8 cellular contexts compared by ENCODE assay signal in the genomic region with DNA sequence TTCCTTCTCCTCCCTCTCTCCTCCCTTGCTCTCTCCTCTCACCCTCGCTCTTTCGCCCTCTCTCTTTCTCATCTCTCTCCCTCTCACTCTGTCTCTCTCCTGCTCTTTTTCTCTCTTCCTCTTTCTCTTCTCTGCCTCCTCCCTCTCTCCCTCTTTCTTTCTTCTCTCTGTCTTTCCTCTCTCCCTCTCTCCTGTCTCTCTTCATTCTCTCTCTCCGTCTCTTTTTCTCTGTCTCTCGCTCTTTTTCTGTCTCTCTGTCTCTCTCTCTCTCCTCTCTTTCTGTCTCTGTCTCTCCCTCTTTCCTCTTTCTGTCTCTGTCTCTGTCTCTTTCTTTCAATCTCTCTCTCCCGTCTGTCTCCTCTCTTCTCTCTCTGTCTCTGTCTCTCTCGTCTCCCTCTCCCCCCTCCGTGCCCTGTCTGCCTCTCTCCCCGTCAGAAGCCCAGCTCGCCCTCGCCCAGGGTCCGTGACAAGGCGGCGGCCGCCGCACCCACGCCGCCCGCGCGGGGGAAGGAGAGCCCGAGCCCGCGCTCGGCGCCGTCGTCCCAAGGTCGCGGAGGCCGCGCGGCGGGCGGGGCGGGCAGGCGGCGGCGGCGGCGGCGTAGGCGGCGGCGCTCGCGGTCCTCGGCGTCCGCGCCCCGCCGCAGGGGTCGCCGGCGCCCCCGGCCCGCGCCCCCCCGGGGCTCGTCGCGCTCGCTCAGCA. TPM values are rescaled to one million over a fixed set of nuclear protein-coding genes. Genes with fewer than 3 reads are reported as not detected.
DNase-seq lines count a peak whose midpoint lies in the region; ATAC-seq, FAIRE-seq and TF ChIP-seq lines count a peak whose summit lies in the region.

No MANE protein-coding gene starts in this region.

- H3K79me2 ChIP-seq in keratinocyte (ENCODE audit: control insufficient read depth, insufficient read depth, low read length): no peaks in the 10 kb centered on the region

- no peak overlapping the region for H3K9ac ChIP-seq in keratinocyte (ENCODE audit: control insufficient read depth, extremely low read depth, insufficient read depth, low read length)

- peak overlapping the region; percentile 45 to 70 for H3K4me3 ChIP-seq in ascending aorta
- H3K4me3 ChIP-seq in keratinocyte (ENCODE audit: control insufficient read depth in 2 of 3, extremely low read depth in 1 of 3, insufficient read depth in 2 of 3, low read depth in 1 of 3, low read length in 3 of 3): peak overlapping the region in 1 of 3 experiments; percentile 22
- peak overlapping the region; percentile 70 for H3K4me3 ChIP-seq in suprapubic skin

- H3K9me1 ChIP-seq in keratinocyte (ENCODE audit: control insufficient read depth, extremely low read depth, insufficient read depth, low read length): no peaks in the 10 kb centered on the region

- H3K4me1 ChIP-seq in ascending aorta: peaks cover 0 to 5% of the 10 kb centered on the region in 2 donors
- peaks cover 2% of the 10 kb centered on the region for H3K4me1 ChIP-seq in keratinocyte (ENCODE audit: control insufficient read depth, extremely low read depth, insufficient read depth, low read length)
- peaks cover 24% of the 10 kb centered on the region for H3K4me1 ChIP-seq in suprapubic skin

- H3K36me3 ChIP-seq in ascending aorta (no peaks in the 10 kb centered on the region), keratinocyte (ENCODE audit: control insufficient read depth in 2 of 2, extremely low read depth in 1 of 2, insufficient read depth in 2 of 2, low read length in 2 of 2) (no peaks in the 10 kb centered on the region), suprapubic skin (no peaks in the 10 kb centered on the region)

- no peak for TF ChIP-seq CTCF in ascending aorta (IDR thresholded peaks at IDR 0.05)
- TF ChIP-seq CTCF in keratinocyte (optimal IDR thresholded peaks at IDR 0.05 in 1 of 3, IDR thresholded peaks at IDR 0.05 in 1 of 3, conservative IDR thresholded peaks at IDR 0.05 in 1 of 3; ENCODE audit: extremely low read depth in 1 of 3, insufficient read depth in 2 of 3, low read length in 3 of 3): no peak
- TF ChIP-seq CTCF in suprapubic skin (IDR thresholded peaks at IDR 0.05): no peak

- peak overlapping the region; percentile 19 for H2AFZ ChIP-seq in keratinocyte (ENCODE audit: control insufficient read depth, low read length)

- peak overlapping the region; percentile 62 for H3K4me3 Mint-ChIP-seq in T-helper 2 cell treated with Interferon-gamma antibody and Interleukin-4, amounts not matched to agents 5 μg/mL and 100 μg/mL, for 36 hours

- dilution Hi-C loops in keratinocyte (cut with MboI; ENCODE audit: extremely low pct_ligation_motif_present, low sequenced_read_pairs): loop anchor here (10.0 kb wide), 1 partner anchor 76 kb away; a partner anchor contains a TSS

- H3K9me3 ChIP-seq in ascending aorta: no peaks in the 10 kb centered on the region
- H3K9me3 ChIP-seq in keratinocyte (ENCODE audit: control insufficient read depth, low read depth, low read length): no peaks in the 10 kb centered on the region
- H3K9me3 ChIP-seq in suprapubic skin: no peaks in the 10 kb centered on the region

- H3K4me1 Mint-ChIP-seq in T-helper 2 cell treated with Interferon-gamma antibody and Interleukin-4, amounts not matched to agents 5 μg/mL and 100 μg/mL, for 36 hours (ENCODE audit: low read depth): peaks cover 14% of the 10 kb centered on the region

- no peaks in the 10 kb centered on the region for H3K27me3 ChIP-seq in ascending aorta
- H3K27me3 ChIP-seq in keratinocyte (ENCODE audit: control insufficient read depth, extremely low read depth, insufficient read depth, low read length): peaks cover 38% of the 10 kb centered on the region
- H3K27me3 ChIP-seq in suprapubic skin: peaks cover 27% of the 10 kb centered on the region

- no peak for ATAC-seq in sciatic nerve

- 6% methylated on average over 22 of the region's 63 CpGs for WGBS in suprapubic skin

- intact Hi-C loops in ascending aorta (cut with DNase I) (loop anchor here (5.0 kb wide), 1 partner anchor 36 kb away; no protein-coding TSS in a partner anchor), sciatic nerve (cut with DNase I) (no loop called here)

- peaks cover 58% of the 10 kb centered on the region for H3K27me3 Mint-ChIP-seq in T-helper 2 cell treated with Interferon-gamma antibody and Interleukin-4, amounts not matched to agents 5 μg/mL and 100 μg/mL, for 36 hours (ENCODE audit: low read depth)

- DNase-seq in T-helper 2 cell treated with Interferon-gamma antibody and Interleukin-4, amounts not matched to agents 5 μg/mL and 100 μg/mL, for 36 hours (ENCODE audit: low spot score): no peak
- DNase-seq in T-helper 2 cell (no peak), ascending aorta (ENCODE audit: low spot score in 2 of 2) (no peak), keratinocyte (ENCODE audit: low read depth, low spot score) (no peak), suprapubic skin (ENCODE audit: low spot score in 2 of 2) (no peak), sciatic nerve (ENCODE audit: low spot score) (no peak), NCI-H187 (lab: John Stamatoyannopoulos, UW) (no peak), NCI-H2227 treated with DMSO at 0.1 percent for 48 hours (lab: John Stamatoyannopoulos, UW) (no peak)

- no peak overlapping the region for H3K4me2 ChIP-seq in keratinocyte (ENCODE audit: control insufficient read depth, extremely low read depth, insufficient read depth, low read depth, low read length)

- FAIRE-seq in keratinocyte (lab: Jason Lieb, UNC): no peak

- TF ChIP-seq POLR2A in suprapubic skin (IDR thresholded peaks at IDR 0.05): no peak

- peaks cover 2% of the 10 kb centered on the region for H4K20me1 ChIP-seq in keratinocyte (ENCODE audit: control insufficient read depth, extremely low read depth, insufficient read depth, low read length)

- H3K27ac ChIP-seq in ascending aorta: no peak overlapping the region
- H3K27ac ChIP-seq in keratinocyte (ENCODE audit: control insufficient read depth, insufficient read depth, low read length): no peak overlapping the region
- no peak overlapping the region for H3K27ac ChIP-seq in suprapubic skin

- no peaks in the 10 kb centered on the region for H3K9me3 Mint-ChIP-seq in T-helper 2 cell treated with Interferon-gamma antibody and Interleukin-4, amounts not matched to agents 5 μg/mL and 100 μg/mL, for 36 hours

- no peak for TF ChIP-seq EP300 in suprapubic skin (IDR thresholded peaks at IDR 0.05)

- peaks cover 2% of the 10 kb centered on the region for H3K36me3 Mint-ChIP-seq in T-helper 2 cell treated with Interferon-gamma antibody and Interleukin-4, amounts not matched to agents 5 μg/mL and 100 μg/mL, for 36 hours (ENCODE audit: low read depth)

- no peak overlapping the region for H3K27ac Mint-ChIP-seq in T-helper 2 cell treated with Interferon-gamma antibody and Interleukin-4, amounts not matched to agents 5 μg/mL and 100 μg/mL, for 36 hours

RNA-seq across cellular contexts. Expression of a gene that starts 21.3 kb away (rescaled TPM):
- total RNA-seq in ascending aorta (3,584 TPM), suprapubic skin (1,000 to 10,000 TPM in 3 of 4 donors, 100 to 1,000 TPM in 1; 981 to 2,288 (median 2,045) TPM), sciatic nerve (415 TPM)
- 460 to 1,644 TPM (median 478 TPM) in 3 replicates for polyA plus RNA-seq in keratinocyte
- polyA plus RNA-seq in keratinocyte (2011; ENCODE audit: low read depth): 1,835 TPM
- 1,014 and 2,934 TPM in 2 replicates for polyA plus RNA-seq in keratinocyte (2011; cell fraction: cytosol; rRNA removed)
- polyA plus RNA-seq in keratinocyte (2011; cell fraction: nucleus; rRNA removed): 815 and 1,237 TPM in 2 replicates
- 1,130 and 7,717 TPM in 2 replicates for polyA plus RNA-seq in keratinocyte (2012; ENCODE audit: low replicate concordance)
- polyA minus RNA-seq in keratinocyte: 147 to 577 TPM (median 569 TPM) in 3 replicates
- polyA minus RNA-seq in keratinocyte (2011; cell fraction: cytosol; rRNA and poly(A)+ RNA removed): 2,222 TPM
- polyA minus RNA-seq in keratinocyte (2011; cell fraction: nucleus; rRNA and poly(A)+ RNA removed): 585 and 748 TPM in 2 replicates
